In the genomic region with DNA sequence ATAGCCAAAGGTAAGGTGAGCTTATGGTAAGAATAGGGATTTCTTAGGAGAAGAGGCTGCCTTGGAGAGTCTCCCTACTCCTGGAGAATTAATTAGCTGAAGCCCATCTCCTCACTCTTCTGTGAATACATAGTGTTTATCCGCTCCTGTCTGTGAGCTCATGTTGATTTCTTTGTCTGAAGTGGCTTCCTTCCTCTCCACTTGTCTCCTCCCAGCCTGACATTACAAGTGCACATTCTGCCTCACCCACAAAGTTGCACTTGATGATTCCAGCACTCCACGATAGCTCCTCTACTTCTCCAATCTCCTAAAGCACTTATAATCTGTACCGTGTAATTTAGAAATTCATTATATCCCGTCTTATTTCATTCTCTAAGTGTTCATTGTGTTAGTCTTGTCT, we compare ENCODE assay signal across 19 cellular contexts.
"Had no signal": no experiment of that assay in that cellular context is flagged by ENCODE, and none has a peak within 500 bp of the region (broad histone marks: within the 10 kb centered on the region; RNA-seq: fewer than 3 reads in every experiment).

No MANE protein-coding gene starts in this region.

- H3K9me3 Mint-ChIP-seq: activated CD4-positive, alpha-beta T cell treated with anti-CD3 and anti-CD28 coated beads, Interleukin-2, amount 10 ng/mL, durations not matched to agents 7 days and 5 days had no signal

- H3K4me3 Mint-ChIP-seq: activated CD4-positive, alpha-beta T cell treated with anti-CD3 and anti-CD28 coated beads, Interleukin-2, amount 10 ng/mL, durations not matched to agents 7 days and 5 days; naive thymus-derived CD4-positive, alpha-beta T cell; T-helper 17 cell; WTC11 had no signal

- H3K4me1 Mint-ChIP-seq: activated CD4-positive, alpha-beta T cell treated with anti-CD3 and anti-CD28 coated beads, Interleukin-2, amount 10 ng/mL, durations not matched to agents 7 days and 5 days; naive thymus-derived CD4-positive, alpha-beta T cell had no signal

- H2AFZ ChIP-seq: parathyroid adenoma had no signal

- H3K36me3 Mint-ChIP-seq: naive thymus-derived CD4-positive, alpha-beta T cell; WTC11 had no signal

- H3K79me2 ChIP-seq: parathyroid adenoma had no signal

- H3K27ac Mint-ChIP-seq: activated CD4-positive, alpha-beta T cell treated with anti-CD3 and anti-CD28 coated beads, Interleukin-2, amount 10 ng/mL, durations not matched to agents 7 days and 5 days; naive thymus-derived CD4-positive, alpha-beta T cell; T-helper 17 cell; WTC11 had no signal

- DNase-seq: activated CD4-positive, alpha-beta T cell treated with anti-CD3 and anti-CD28 coated beads, Interleukin-2, amount 10 ng/mL, durations not matched to agents 7 days and 5 days; activated CD8-positive, alpha-beta memory T cell treated with anti-CD3 and anti-CD28 coated beads, Interleukin-2, amount 50 U/mL, for 48 hours; activated naive CD4-positive, alpha-beta T cell treated with Interleukin-2 at 50 U/mL for 16 hours; anterior cingulate cortex; brain microvascular endothelial cell; effector memory CD4-positive, alpha-beta T cell; foreskin keratinocyte; glutamatergic neuron; kidney glomerular epithelial cell; naive thymus-derived CD4-positive, alpha-beta T cell; stimulated activated CD4-positive, alpha-beta T cell treated with anti-CD3 and anti-CD28 coated beads, Interleukin-2, amount 100 ng/mL, for 48 hours; stimulated activated naive B cell treated with anti-CD40 and anti-IgM and Interleukin-4, amounts not matched to agents 10 μg/mL and 1 μg/mL and 100 μg/mL, for 72 hours; T-helper 17 cell; thyroid gland; uterus had no signal

- H3K27ac ChIP-seq: brain microvascular endothelial cell, foreskin keratinocyte, neutrophil, parathyroid adenoma, thyroid gland, uterus had no signal

- H3K36me3 ChIP-seq: brain microvascular endothelial cell, neutrophil, thyroid gland, uterus had no signal

- H3K4me3 ChIP-seq: lung, thyroid gland, uterus had no signal

- H3K9ac ChIP-seq: parathyroid adenoma had no signal

- H3K9me3 ChIP-seq: neutrophil, thyroid gland, uterus had no signal

- H3K27me3 ChIP-seq: brain microvascular endothelial cell, foreskin keratinocyte, thyroid gland, uterus had no signal

- H3K4me1 ChIP-seq: foreskin keratinocyte, parathyroid adenoma, uterus had no signal

- ATAC-seq: foreskin keratinocyte; naive thymus-derived CD4-positive, alpha-beta T cell; T-helper 17 cell; WTC11 had no signal
